In the genomic region with DNA sequence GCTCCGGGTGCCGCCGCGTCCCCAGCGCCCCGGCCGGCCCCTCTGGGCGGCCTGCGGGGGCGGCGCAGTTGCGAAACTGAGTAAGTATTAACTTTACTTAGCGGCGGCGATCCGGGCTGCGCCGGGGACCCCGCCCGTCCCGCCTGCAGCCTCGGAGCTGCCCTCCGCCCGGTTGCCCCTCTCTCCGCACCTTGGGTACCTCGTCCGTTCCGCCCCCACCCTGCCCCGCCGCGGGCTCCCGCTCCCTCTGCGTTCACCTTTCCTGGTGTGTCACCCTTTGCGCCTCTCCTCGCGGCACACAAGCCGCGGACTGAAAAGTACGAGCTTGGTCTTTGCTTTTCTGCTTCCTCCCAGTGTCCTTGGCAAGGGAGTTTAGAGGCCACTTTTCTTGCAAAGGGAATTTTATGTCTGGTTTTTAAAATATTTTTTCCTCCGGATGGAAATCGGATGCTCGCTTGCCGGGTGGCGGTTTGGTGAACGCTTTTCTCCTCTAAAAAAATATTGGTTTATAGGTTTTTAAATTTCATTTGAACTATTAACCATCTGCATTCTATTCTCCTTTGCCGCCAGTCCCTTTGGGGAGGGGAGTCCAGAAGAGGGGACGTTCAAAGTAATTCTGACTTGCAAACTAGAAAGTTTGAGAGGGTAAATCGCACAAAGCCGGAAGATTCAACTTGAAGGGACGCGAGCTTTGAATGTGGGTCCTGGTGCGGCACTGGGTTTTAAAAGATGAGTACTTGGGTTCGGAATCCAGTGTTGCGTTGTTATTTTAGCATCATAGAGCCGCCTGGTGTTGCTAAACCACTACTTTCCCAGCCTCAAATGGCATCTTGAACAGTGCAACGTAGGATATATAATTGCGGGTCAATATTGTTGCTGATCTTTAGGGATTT, we compare ENCODE assay signal across 8 cellular contexts. TPM values are rescaled to one million over a fixed set of nuclear protein-coding genes. Genes with fewer than 3 reads are reported as not detected.
DNase-seq lines count a peak whose midpoint lies in the region; ATAC-seq and TF ChIP-seq lines count a peak whose summit lies in the region.

No MANE protein-coding gene starts in this region.

- peaks cover 0 to 17% (median 0%) of the 10 kb centered on the region in 11 experiments; a peak in 7 of 22 replicates for H4K20me1 ChIP-seq in BLaER1 treated with 17β-estradiol and CSF1 and Interleukin-3, amounts not matched to agents 10 nM and 100 nM

- H3K4me3 Mint-ChIP-seq in natural killer cell treated with Interleukin-12 subunit alpha and Interleukin-12 subunit beta and Interleukin-15 and Interleukin-18, amount 100 ng/mL, for 72 hours, result peak overlapping the region; percentile 78

- TF ChIP-seq POLR2A in GM18505 (IDR thresholded peaks at IDR 0.05; ENCODE audit: borderline replicate concordance, extremely low read depth, insufficient read depth, insufficient read length), result no peak

- H3K4me1 ChIP-seq in BLaER1 treated with 17β-estradiol and CSF1 and Interleukin-3, amounts not matched to agents 10 nM and 100 nM, result peaks cover 6 to 20% (median 12%) of the 10 kb centered on the region in 10 experiments; a peak in 14 of 20 replicates

- H3K4me1 Mint-ChIP-seq in natural killer cell treated with Interleukin-12 subunit alpha and Interleukin-12 subunit beta and Interleukin-15 and Interleukin-18, amount 100 ng/mL, for 72 hours (ENCODE audit: low read depth in 2 of 2), result peaks cover 8 to 14% of the 10 kb centered on the region in 2 donors

- H3K27me3 ChIP-seq in BLaER1 treated with 17β-estradiol and CSF1 and Interleukin-3, amounts not matched to agents 10 nM and 100 nM, result peaks cover 32 to 66% (median 54%) of the 10 kb centered on the region in 11 experiments

- peak overlapping the region; percentile 56 to 86 (median 72) for H3K27ac ChIP-seq in BLaER1 treated with 17β-estradiol and CSF1 and Interleukin-3, amounts not matched to agents 10 nM and 100 nM

- H3K36me3 ChIP-seq in BLaER1 treated with 17β-estradiol and CSF1 and Interleukin-3, amounts not matched to agents 10 nM and 100 nM, result no peaks in the 10 kb centered on the region

- H3K4me2 ChIP-seq in BLaER1 treated with 17β-estradiol and CSF1 and Interleukin-3, amounts not matched to agents 10 nM and 100 nM, result peak overlapping the region; percentile 88 to 98 (median 95)

- no peak overlapping the region for H3K27ac Mint-ChIP-seq in natural killer cell treated with Interleukin-12 subunit alpha and Interleukin-12 subunit beta and Interleukin-15 and Interleukin-18, amount 100 ng/mL, for 72 hours

- no peak for TF ChIP-seq CTCF in GM20000 (IDR thresholded peaks at IDR 0.05; ENCODE audit: extremely low read depth, missing control alignments)

- ATAC-seq in natural killer cell treated with Interleukin-12 subunit alpha and Interleukin-12 subunit beta and Interleukin-15 and Interleukin-18, amount 100 ng/mL, for 72 hours, result peak in 1 of 2 donors; percentile 17
- ATAC-seq in HG02970 (IDR thresholded peaks at IDR 0.05; ENCODE audit: low FRiP score, unreplicated experiment), result no peak
- no peak for ATAC-seq in GM18505 (IDR thresholded peaks at IDR 0.05; ENCODE audit: unreplicated experiment)

- no peaks in the 10 kb centered on the region for H3K9me3 ChIP-seq in BLaER1 treated with 17β-estradiol and CSF1 and Interleukin-3, amounts not matched to agents 10 nM and 100 nM (replicated peaks in 1 of 11)

- peaks cover 4% of the 10 kb centered on the region for H3K36me3 Mint-ChIP-seq in natural killer cell treated with Interleukin-12 subunit alpha and Interleukin-12 subunit beta and Interleukin-15 and Interleukin-18, amount 100 ng/mL, for 72 hours

- H3K9ac ChIP-seq in BLaER1 treated with 17β-estradiol and CSF1 and Interleukin-3, amounts not matched to agents 10 nM and 100 nM, result peak overlapping the region; percentile 72 to 90 (median 82)

- DNase-seq in GM20000 (ENCODE audit: low spot score) (peak; percentile 68), M059J (ENCODE audit: low read depth) (peak; percentile 83), foreskin melanocyte (peak; percentile 57)
- peak; percentile 16 for DNase-seq in activated naive CD4-positive, alpha-beta T cell treated with anti-CD3 and anti-CD28 coated beads, Interleukin-2, amount 50 U/mL, for 16 hours
- no peak for DNase-seq in natural killer cell treated with Interleukin-12 subunit alpha and Interleukin-12 subunit beta and Interleukin-15 and Interleukin-18, amount 100 ng/mL, for 72 hours (ENCODE audit: low spot score)

- H3K27me3 Mint-ChIP-seq in natural killer cell treated with Interleukin-12 subunit alpha and Interleukin-12 subunit beta and Interleukin-15 and Interleukin-18, amount 100 ng/mL, for 72 hours, result peaks cover 47 to 69% of the 10 kb centered on the region in 2 donors

- peak overlapping the region; percentile 66 to 92 (median 82) for H3K4me3 ChIP-seq in BLaER1 treated with 17β-estradiol and CSF1 and Interleukin-3, amounts not matched to agents 10 nM and 100 nM

- no peaks in the 10 kb centered on the region for H3K9me3 Mint-ChIP-seq in natural killer cell treated with Interleukin-12 subunit alpha and Interleukin-12 subunit beta and Interleukin-15 and Interleukin-18, amount 100 ng/mL, for 72 hours

RNA-seq across cellular contexts. Expression of a gene that starts 0.8 kb away (rescaled TPM):
- total RNA-seq in M059J (2014; rRNA removed; shearing (Covaris generic)), result 35.9 and 41.2 TPM in 2 replicates
- total RNA-seq in natural killer cell treated with Interleukin-12 subunit alpha and Interleukin-12 subunit beta and Interleukin-15 and Interleukin-18, amount 100 ng/mL, for 72 hours, result 1 to 10 TPM; 3.5 to 5.7 TPM
